9 cellular contexts compared by ENCODE assay signal in the genomic region with DNA sequence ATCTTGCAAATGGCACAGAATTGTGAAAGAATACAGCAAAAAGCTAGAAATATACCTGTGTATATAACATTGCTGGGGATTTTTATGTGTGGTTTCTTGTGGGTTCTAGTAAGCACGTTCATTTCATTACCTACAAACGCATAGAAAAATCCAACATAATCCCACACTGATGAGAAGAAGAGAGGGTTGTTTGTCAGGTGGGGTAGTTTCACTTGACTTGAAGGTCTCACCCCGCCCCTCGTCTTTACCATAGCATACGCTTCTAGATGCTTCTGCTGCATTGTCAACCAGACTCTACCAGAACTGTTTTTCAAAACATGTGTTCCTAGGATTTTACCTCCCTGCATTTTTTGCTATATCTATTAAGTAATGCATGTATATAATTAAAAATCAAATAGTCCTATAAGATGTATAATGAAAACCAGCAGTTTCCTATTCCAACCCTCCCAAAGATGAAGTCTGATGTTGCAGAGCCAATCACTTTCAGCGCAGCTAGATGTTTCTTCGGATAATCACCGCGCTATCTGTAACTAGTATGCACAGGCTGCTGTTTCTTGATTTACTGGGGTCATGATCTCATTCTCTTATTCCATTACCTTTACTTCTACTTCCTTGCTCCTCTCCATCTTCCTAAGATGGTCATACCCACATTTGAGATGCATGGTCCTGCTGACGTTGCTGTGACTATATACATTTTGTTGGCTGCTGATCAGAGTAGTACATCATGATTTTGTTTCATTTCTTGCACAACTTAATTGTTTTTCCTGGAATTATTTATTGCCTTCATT.
A peak's percentile ranks its signal among the peaks of the same experiment; 100 is the strongest.
DNase-seq lines count a peak whose midpoint lies in the region; ATAC-seq, FAIRE-seq and TF ChIP-seq lines count a peak whose summit lies in the region.
"Had no signal": no experiment of that assay in that cellular context is flagged by ENCODE, and none has a peak within 500 bp of the region (broad histone marks: within the 10 kb centered on the region; RNA-seq: fewer than 3 reads in every experiment).

No MANE protein-coding gene starts in this region.

- TF ChIP-seq POLR2A in A549 (IDR thresholded peaks at IDR 0.05; ENCODE audit: low read length): no peak

- no peak for DNase-seq in A549 (ENCODE audit: low read depth in 1 of 2, low spot score in 1 of 2)
- DNase-seq in caudate nucleus (lab: John Stamatoyannopoulos, UW): no peak
- DNase-seq in heart right ventricle: no peak
- no peak for DNase-seq in putamen (ENCODE audit: low spot score)
- DNase-seq in NCI-H748 (lab: John Stamatoyannopoulos, UW; ENCODE audit: unreplicated experiment): no peak
- DNase-seq: occipital lobe had no signal

- POLR2A ChIA-PET in A549 (lab: Yijun Ruan, JAX): interaction anchor here (0.9 to 3.5 kb wide), 4 partner anchors 22 to 283 kb away, joined by 3 to 20 read pairs (median 4); a partner anchor contains a TSS

- H3K4me1 ChIP-seq in A549 (peaks cover 43% of the 10 kb centered on the region), heart right ventricle (peaks cover 0 to 19% (median 0%) of the 10 kb centered on the region in 9 donors)

- peaks cover 0 to 2% (median 0%) of the 10 kb centered on the region in 7 donors for H3K27me3 ChIP-seq in heart right ventricle

- intact Hi-C loops in heart right ventricle (cut with DNase I): loop anchor here in 5 of 10 donors (5.0 to 10.0 kb wide), 5 partner anchors 44 to 484 kb away; no protein-coding TSS in a partner anchor

- WGBS in A549 (ENCODE audit: missing lambda C conversion rate): 73% methylated on average over 10 of the region's 10 CpGs
- WGBS in heart right ventricle, 2 donors: 89 to 92% methylated on average over 10 of the region's 10 CpGs

- H3K4me3 Mint-ChIP-seq in T-helper 1 cell treated with Interleukin-12 subunit alpha and Interleukin-12 subunit beta and Interleukin-4 antibody, amounts not matched to agents 30 μg/mL and 1 μg/mL, for 36 hours: peak overlapping the region; percentile 72

- H3K27ac ChIP-seq in A549 (peak overlapping the region; percentile 97 to 100), caudate nucleus (ENCODE audit: low read depth, low read length) (peak overlapping the region; percentile 12), heart right ventricle (no peak overlapping the region)

- no peaks in the 10 kb centered on the region for H3K9me3 Mint-ChIP-seq in T-helper 1 cell treated with Interleukin-12 subunit alpha and Interleukin-12 subunit beta and Interleukin-4 antibody, amounts not matched to agents 30 μg/mL and 1 μg/mL, for 36 hours

- no peak for TF ChIP-seq EP300 in A549 (IDR thresholded peaks at IDR 0.05)

- H3K36me3 Mint-ChIP-seq in T-helper 1 cell treated with Interleukin-12 subunit alpha and Interleukin-12 subunit beta and Interleukin-4 antibody, amounts not matched to agents 30 μg/mL and 1 μg/mL, for 36 hours (ENCODE audit: low read depth): peaks cover 3% of the 10 kb centered on the region

- H3K4me1 Mint-ChIP-seq in T-helper 1 cell treated with Interleukin-12 subunit alpha and Interleukin-12 subunit beta and Interleukin-4 antibody, amounts not matched to agents 30 μg/mL and 1 μg/mL, for 36 hours (ENCODE audit: low read depth): peaks cover 76% of the 10 kb centered on the region

- H3K4me2 ChIP-seq in A549: peak overlapping the region; percentile 99

- H3K4me3 ChIP-seq in A549: no peak overlapping the region
- H3K4me3 ChIP-seq in heart right ventricle: no peak overlapping the region

- H3K27ac Mint-ChIP-seq in T-helper 1 cell treated with Interleukin-12 subunit alpha and Interleukin-12 subunit beta and Interleukin-4 antibody, amounts not matched to agents 30 μg/mL and 1 μg/mL, for 36 hours: peak overlapping the region; percentile 90

- no peak for FAIRE-seq in A549 (lab: Jason Lieb, UNC)

- H3K36me3 ChIP-seq in heart right ventricle: no peaks in the 10 kb centered on the region

- TF ChIP-seq CTCF in A549 (IDR thresholded peaks at IDR 0.05) (no peak), heart right ventricle (IDR thresholded peaks at IDR 0.05) (no peak)

- ATAC-seq in A549 (no peak), GM19395 (IDR thresholded peaks at IDR 0.05; ENCODE audit: unreplicated experiment) (peak; percentile 32), heart right ventricle (no peak), GM21737 (IDR thresholded peaks at IDR 0.05; ENCODE audit: unreplicated experiment) (no peak)

- CTCF ChIA-PET in A549 (lab: Yijun Ruan, JAX): interaction anchor here (0.9 to 9.4 kb wide), 2 partner anchors 399 to 400 kb away, joined by 5 to 118 read pairs; no protein-coding TSS in a partner anchor

- TF ChIP-seq RAD21 in A549 (conservative IDR thresholded peaks at IDR 0.05 in 1 of 2, IDR thresholded peaks at IDR 0.05 in 1 of 2): no peak

- H3K27me3 Mint-ChIP-seq in T-helper 1 cell treated with Interleukin-12 subunit alpha and Interleukin-12 subunit beta and Interleukin-4 antibody, amounts not matched to agents 30 μg/mL and 1 μg/mL, for 36 hours (ENCODE audit: low read depth): no peaks in the 10 kb centered on the region

- H3K9me3 ChIP-seq in A549: no peaks in the 10 kb centered on the region
- H3K9me3 ChIP-seq in heart right ventricle: no peaks in the 10 kb centered on the region

TF ChIP-seq in A549, 52 proteins besides CTCF, POLR2A, EP300 and RAD21:
- TF ChIP-seq, protein P1, sequence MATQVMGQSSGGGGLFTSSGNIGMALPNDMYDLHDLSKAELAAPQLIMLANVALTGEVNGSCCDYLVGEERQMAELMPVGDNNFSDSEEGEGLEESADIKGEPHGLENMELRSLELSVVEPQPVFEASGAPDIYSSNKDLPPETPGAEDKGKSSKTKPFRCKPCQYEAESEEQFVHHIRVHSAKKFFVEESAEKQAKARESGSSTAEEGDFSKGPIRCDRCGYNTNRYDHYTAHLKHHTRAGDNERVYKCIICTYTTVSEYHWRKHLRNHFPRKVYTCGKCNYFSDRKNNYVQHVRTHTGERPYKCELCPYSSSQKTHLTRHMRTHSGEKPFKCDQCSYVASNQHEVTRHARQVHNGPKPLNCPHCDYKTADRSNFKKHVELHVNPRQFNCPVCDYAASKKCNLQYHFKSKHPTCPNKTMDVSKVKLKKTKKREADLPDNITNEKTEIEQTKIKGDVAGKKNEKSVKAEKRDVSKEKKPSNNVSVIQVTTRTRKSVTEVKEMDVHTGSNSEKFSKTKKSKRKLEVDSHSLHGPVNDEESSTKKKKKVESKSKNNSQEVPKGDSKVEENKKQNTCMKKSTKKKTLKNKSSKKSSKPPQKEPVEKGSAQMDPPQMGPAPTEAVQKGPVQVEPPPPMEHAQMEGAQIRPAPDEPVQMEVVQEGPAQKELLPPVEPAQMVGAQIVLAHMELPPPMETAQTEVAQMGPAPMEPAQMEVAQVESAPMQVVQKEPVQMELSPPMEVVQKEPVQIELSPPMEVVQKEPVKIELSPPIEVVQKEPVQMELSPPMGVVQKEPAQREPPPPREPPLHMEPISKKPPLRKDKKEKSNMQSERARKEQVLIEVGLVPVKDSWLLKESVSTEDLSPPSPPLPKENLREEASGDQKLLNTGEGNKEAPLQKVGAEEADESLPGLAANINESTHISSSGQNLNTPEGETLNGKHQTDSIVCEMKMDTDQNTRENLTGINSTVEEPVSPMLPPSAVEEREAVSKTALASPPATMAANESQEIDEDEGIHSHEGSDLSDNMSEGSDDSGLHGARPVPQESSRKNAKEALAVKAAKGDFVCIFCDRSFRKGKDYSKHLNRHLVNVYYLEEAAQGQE (IDR thresholded peaks at IDR 0.05): no peak

Comparison
In these comparisons a context has a peak if more than half of its experiments do, and no peak if none do; other contexts are left out.
1. H3K27ac ChIP-seq: peak in A549 (2 of 2) and caudate nucleus (single experiment); none in heart right ventricle (0 of 10).